13 cellular contexts compared by ENCODE assay signal in the genomic region with DNA sequence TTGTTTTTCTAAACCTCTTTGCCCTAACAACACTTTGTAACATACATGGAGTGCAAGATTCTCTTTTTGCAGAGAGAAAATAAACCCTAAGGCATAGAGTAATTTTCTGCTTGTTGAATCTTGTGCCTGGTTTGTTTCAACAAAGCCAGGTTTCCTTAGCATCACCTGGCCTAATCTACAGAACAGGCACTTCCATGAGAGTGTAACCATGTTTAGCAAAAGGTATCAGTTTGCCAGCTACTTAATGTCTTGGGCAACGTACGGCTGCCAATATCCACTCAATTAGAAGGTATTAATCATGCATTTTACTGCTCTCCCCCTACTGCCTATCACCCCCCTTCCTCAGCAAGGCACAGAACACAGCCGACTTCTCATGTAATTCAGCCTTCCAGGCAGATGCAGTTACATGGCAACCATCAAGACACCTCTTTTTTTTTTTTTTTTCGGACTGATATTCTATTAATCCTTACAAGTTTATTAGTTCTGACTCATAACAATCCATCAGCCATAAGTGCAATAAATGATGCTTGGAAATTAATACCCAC.
DNase-seq lines count a peak whose midpoint lies in the region; TF ChIP-seq lines count a peak whose summit lies in the region.
"Had no signal": no experiment of that assay in that cellular context is flagged by ENCODE, and none has a peak within 500 bp of the region (broad histone marks: within the 10 kb centered on the region; RNA-seq: fewer than 3 reads in every experiment).

No MANE protein-coding gene starts in this region.

- DNase-seq in NCI-H1105 (lab: John Stamatoyannopoulos, UW) (peak; percentile 75), NCI-H2081 (lab: John Stamatoyannopoulos, UW) (peak; percentile 75 to 92), nephron progenitor cell (no peak), AG08396 (ENCODE audit: low spot score) (no peak), type B pancreatic cell (ENCODE audit: extremely low spot score, unreplicated experiment) (no peak)
- DNase-seq in activated T-cell treated with anti-CD3 and anti-CD28 coated beads, Interleukin-2, amount 50 U/mL, for 1 hour, result no peak
- DNase-seq: activated CD4-positive, alpha-beta T cell treated with anti-CD3 and anti-CD28 coated beads, Interleukin-2, amount 50 U/mL, for 4 hours; activated naive CD8-positive, alpha-beta T cell treated with anti-CD3 and anti-CD28 coated beads for 36 hours; activated T-cell treated with anti-CD3 and anti-CD28 coated beads, Interleukin-2, amount 50 U/mL, for 48 hours; hippocampal formation; testis had no signal

- H3K36me3 Mint-ChIP-seq in nephron progenitor cell (ENCODE audit: low read depth) (peaks cover under 1% of the 10 kb centered on the region), type B pancreatic cell (no peaks in the 10 kb centered on the region)
- H3K36me3 Mint-ChIP-seq: activated naive CD8-positive, alpha-beta T cell treated with anti-CD3 and anti-CD28 coated beads for 36 hours had no signal

- H3K27me3 Mint-ChIP-seq in nephron progenitor cell (ENCODE audit: low read depth, poor library complexity), result no peaks in the 10 kb centered on the region
- no peaks in the 10 kb centered on the region for H3K27me3 Mint-ChIP-seq in type B pancreatic cell
- H3K27me3 Mint-ChIP-seq: activated naive CD8-positive, alpha-beta T cell treated with anti-CD3 and anti-CD28 coated beads for 36 hours had no signal

- H3K4me1 Mint-ChIP-seq in nephron progenitor cell (peaks cover 30% of the 10 kb centered on the region), type B pancreatic cell (ENCODE audit: unreplicated experiment) (peaks cover 11% of the 10 kb centered on the region)
- H3K4me1 Mint-ChIP-seq: activated naive CD8-positive, alpha-beta T cell treated with anti-CD3 and anti-CD28 coated beads for 36 hours had no signal

- peak overlapping the region; percentile 3 for H3K27ac Mint-ChIP-seq in nephron progenitor cell
- no peak overlapping the region for H3K27ac Mint-ChIP-seq in type B pancreatic cell
- H3K27ac Mint-ChIP-seq: activated naive CD8-positive, alpha-beta T cell treated with anti-CD3 and anti-CD28 coated beads for 36 hours had no signal

- H3K27ac ChIP-seq in VCaP, result peak overlapping the region; percentile 54
- H3K27ac ChIP-seq: BLaER1, testis had no signal

- H3K9me3 Mint-ChIP-seq in nephron progenitor cell, result no peaks in the 10 kb centered on the region
- H3K9me3 Mint-ChIP-seq in type B pancreatic cell, result no peaks in the 10 kb centered on the region
- H3K9me3 Mint-ChIP-seq: activated naive CD8-positive, alpha-beta T cell treated with anti-CD3 and anti-CD28 coated beads for 36 hours had no signal

- TF ChIP-seq CTCF in VCaP (conservative IDR thresholded peaks at IDR 0.05) (no peak), nephron progenitor cell (IDR thresholded peaks at IDR 0.05) (no peak), type B pancreatic cell (conservative IDR thresholded peaks at IDR 0.05) (no peak)

- H3K4me3 Mint-ChIP-seq in nephron progenitor cell (no peak overlapping the region), type B pancreatic cell (no peak overlapping the region)
- H3K4me3 Mint-ChIP-seq: activated naive CD8-positive, alpha-beta T cell treated with anti-CD3 and anti-CD28 coated beads for 36 hours had no signal

Comparison
In these comparisons a context has a peak if more than half of its experiments do, and no peak if none do; other contexts are left out.
1. DNase-seq: peak in NCI-H1105 (single experiment) and NCI-H2081 (2 of 2); none in nephron progenitor cell (single experiment), AG08396 (single experiment), activated T-cell treated with anti-CD3 and anti-CD28 coated beads, Interleukin-2, amount 50 U/mL, for 1 hour (single experiment) and type B pancreatic cell (single experiment).